Comparison of ENCODE assay signal across 1 cellular context in the genomic region with DNA sequence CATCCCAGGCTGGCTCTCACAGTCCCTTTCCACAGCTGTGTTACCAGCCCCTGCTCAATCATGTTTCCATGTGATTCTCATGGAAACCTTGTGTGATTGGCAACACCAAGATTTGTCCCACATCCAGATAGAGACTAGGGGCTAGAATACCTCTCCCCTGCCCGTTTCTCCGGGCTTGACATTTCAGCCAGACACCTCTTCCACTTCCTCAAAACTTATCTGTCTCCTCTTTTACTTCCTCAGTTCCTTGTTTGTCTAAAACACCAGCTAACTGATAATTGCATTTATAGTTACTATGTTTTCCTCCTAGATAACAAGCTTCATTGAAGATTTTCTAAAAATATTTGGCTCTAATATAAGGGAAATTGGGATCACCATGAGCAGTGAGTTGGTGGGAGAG.
TF ChIP-seq lines count a peak whose summit lies in the region.

No MANE protein-coding gene starts in this region.

TF ChIP-seq in H1, 55 proteins besides CTCF, POLR2A, EP300 and RAD21 (continued from another document):
- TF ChIP-seq CHD1 (IDR thresholded peaks at IDR 0.05; ENCODE audit: low read depth, low read length) (no peak), SUZ12 (IDR thresholded peaks at IDR 0.05; ENCODE audit: low read length) (no peak), BACH1 (IDR thresholded peaks at IDR 0.05; ENCODE audit: low read length) (no peak), PHF8 (conservative IDR thresholded peaks at IDR 0.05; ENCODE audit: low read depth, low read length) (no peak), CTBP2 (IDR thresholded peaks at IDR 0.05; ENCODE audit: borderline replicate concordance, insufficient read depth, insufficient read length, low read length) (no peak), TEAD4 (IDR thresholded peaks at IDR 0.05; ENCODE audit: low read depth, low read length) (no peak), HDAC6 (IDR thresholded peaks at IDR 0.05; ENCODE audit: low read depth, low read length) (no peak), SIN3A (conservative IDR thresholded peaks at IDR 0.05 in 1 of 2, IDR thresholded peaks at IDR 0.05 in 1 of 2; ENCODE audit: low read depth in 1 of 2, low read length in 2 of 2) (no peak), CHD2 (IDR thresholded peaks at IDR 0.05; ENCODE audit: low read length) (no peak), SRF (IDR thresholded peaks at IDR 0.05; ENCODE audit: low read depth, low read length) (no peak), TBP (IDR thresholded peaks at IDR 0.05; ENCODE audit: low read depth, low read length) (no peak)
- TF ChIP-seq, protein P1, sequence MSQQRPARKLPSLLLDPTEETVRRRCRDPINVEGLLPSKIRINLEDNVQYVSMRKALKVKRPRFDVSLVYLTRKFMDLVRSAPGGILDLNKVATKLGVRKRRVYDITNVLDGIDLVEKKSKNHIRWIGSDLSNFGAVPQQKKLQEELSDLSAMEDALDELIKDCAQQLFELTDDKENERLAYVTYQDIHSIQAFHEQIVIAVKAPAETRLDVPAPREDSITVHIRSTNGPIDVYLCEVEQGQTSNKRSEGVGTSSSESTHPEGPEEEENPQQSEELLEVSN (IDR thresholded peaks at IDR 0.05) = no peak
- TF ChIP-seq, protein P2, sequence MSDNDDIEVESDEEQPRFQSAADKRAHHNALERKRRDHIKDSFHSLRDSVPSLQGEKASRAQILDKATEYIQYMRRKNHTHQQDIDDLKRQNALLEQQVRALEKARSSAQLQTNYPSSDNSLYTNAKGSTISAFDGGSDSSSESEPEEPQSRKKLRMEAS (IDR thresholded peaks at IDR 0.05) = no peak
